8 cellular contexts compared by ENCODE assay signal in the genomic region with DNA sequence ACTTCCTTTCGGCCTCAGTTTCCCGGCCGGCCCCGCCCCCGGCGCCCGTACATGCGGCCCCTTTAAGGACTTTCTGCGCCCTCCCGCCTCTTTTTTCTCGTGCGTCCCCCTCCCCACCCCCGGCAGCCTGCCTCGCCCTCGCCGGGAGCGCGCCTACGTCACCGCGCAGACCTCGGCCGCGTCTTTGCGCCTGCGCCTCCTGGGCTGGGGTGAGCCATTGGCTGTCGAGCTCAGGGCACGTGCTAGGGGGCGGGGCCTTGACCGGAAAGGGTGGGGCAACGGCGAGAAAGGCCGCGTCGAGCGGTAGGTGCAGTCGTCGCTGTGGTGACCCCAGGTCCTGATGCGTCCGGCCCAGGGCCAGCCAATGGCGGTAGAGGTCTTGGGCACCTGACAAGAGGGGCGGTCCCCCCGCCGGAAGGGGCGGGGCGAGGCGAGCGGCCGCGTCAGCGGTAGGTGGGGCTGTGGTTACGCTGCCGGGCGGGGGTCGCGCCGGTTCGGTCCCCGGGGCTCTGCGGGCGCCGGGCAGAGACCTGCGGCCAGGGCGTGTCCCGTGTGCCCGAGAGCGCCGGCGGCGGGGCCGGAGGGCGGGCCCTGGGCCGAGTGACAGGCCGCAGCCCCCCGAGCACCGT. TPM values are rescaled to one million over a fixed set of nuclear protein-coding genes. Genes with fewer than 3 reads are reported as not detected.
DNase-seq lines count a peak whose midpoint lies in the region; ATAC-seq, FAIRE-seq and TF ChIP-seq lines count a peak whose summit lies in the region.

A gene with protein sequence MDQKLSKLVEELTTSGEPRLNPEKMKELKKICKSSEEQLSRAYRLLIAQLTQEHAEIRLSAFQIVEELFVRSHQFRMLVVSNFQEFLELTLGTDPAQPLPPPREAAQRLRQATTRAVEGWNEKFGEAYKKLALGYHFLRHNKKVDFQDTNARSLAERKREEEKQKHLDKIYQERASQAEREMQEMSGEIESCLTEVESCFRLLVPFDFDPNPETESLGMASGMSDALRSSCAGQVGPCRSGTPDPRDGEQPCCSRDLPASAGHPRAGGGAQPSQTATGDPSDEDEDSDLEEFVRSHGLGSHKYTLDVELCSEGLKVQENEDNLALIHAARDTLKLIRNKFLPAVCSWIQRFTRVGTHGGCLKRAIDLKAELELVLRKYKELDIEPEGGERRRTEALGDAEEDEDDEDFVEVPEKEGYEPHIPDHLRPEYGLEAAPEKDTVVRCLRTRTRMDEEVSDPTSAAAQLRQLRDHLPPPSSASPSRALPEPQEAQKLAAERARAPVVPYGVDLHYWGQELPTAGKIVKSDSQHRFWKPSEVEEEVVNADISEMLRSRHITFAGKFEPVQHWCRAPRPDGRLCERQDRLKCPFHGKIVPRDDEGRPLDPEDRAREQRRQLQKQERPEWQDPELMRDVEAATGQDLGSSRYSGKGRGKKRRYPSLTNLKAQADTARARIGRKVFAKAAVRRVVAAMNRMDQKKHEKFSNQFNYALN (plus strand): TSS at position 428 of the 629 bp plus-strand sequence. CDS start 884 bp downstream, outside the sequence.

- H3K79me2 ChIP-seq in OCI-LY7 (ENCODE audit: insufficient read depth, low read depth, low read length) = peaks cover 17% of the 10 kb centered on the region; the same call in 1 of the 2 replicates

- H3K4me1 ChIP-seq in OCI-LY7 (ENCODE audit: insufficient read depth, low read length, poor library complexity, severe bottlenecking) = peaks cover 29% of the 10 kb centered on the region

- peaks cover 5% of the 10 kb centered on the region; the same call in 1 of the 2 replicates for H4K20me1 ChIP-seq in OCI-LY7 (ENCODE audit: insufficient read depth, low read length)

- H3K9me3 ChIP-seq in OCI-LY7 (ENCODE audit: low read length) = no peaks in the 10 kb centered on the region

- intact Hi-C loops in OCI-LY7 (cut with micrococcal nuclease; ENCODE audit: unreplicated experiment) = loop anchor here (1.0 to 5.0 kb wide), 8 partner anchors 58 to 374 kb away; a partner anchor contains a TSS

- peak within 1 kb of the TSS; percentile 97 for H3K4me3 ChIP-seq in OCI-LY7 (ENCODE audit: low read depth, low read length, poor library complexity, severe bottlenecking)

- peak; percentile 89 for ATAC-seq in GM21526 (IDR thresholded peaks at IDR 0.05; ENCODE audit: low FRiP score, unreplicated experiment)

- POLR2A ChIA-PET in OCI-LY7 (lab: Charles Lee) = interaction anchor here (1.0 to 2.1 kb wide), 3 partner anchors 57 to 99 kb away, joined by 3 to 10 read pairs (median 4); a partner anchor contains a TSS

- H3K9me2 ChIP-seq in OCI-LY7 (ENCODE audit: insufficient read depth, low read length) = no peaks in the 10 kb centered on the region

- CTCF ChIA-PET in OCI-LY7 (lab: Charles Lee; ENCODE audit: unreplicated experiment) = interaction anchor here (0.6 to 1.5 kb wide), 3 partner anchors 66 to 639 kb away, joined by 3 read pairs; no protein-coding TSS in a partner anchor

- peaks cover 17% of the 10 kb centered on the region for H3K36me3 ChIP-seq in OCI-LY7 (ENCODE audit: insufficient read depth, low read length)

- peak within 1 kb of the TSS; percentile 78 for H3K4me2 ChIP-seq in OCI-LY7 (ENCODE audit: low read length)

- H3K27ac ChIP-seq in OCI-LY7 (ENCODE audit: low read depth, low read length, poor library complexity, severe bottlenecking) = peak within 1 kb of the TSS; percentile 61

- no peak for FAIRE-seq in D721Med (lab: Jason Lieb, UNC)

- TF ChIP-seq CTCF in D721Med (IDR thresholded peaks at IDR 0.05; ENCODE audit: insufficient read depth, missing control alignments) = no peak
- no peak for TF ChIP-seq CTCF in OCI-LY7 (conservative IDR thresholded peaks at IDR 0.05; ENCODE audit: low read length)

- H2AFZ ChIP-seq in OCI-LY7 (ENCODE audit: low read length) = peak within 1 kb of the TSS; percentile 93

- DNase-seq in D721Med (ENCODE audit: insufficient read length, low spot score) (peak; percentile 97), HuH-7.5 (ENCODE audit: low spot score) (peak; percentile 100), OCI-LY7 (ENCODE audit: low spot score) (peak; percentile 99), activated T-cell treated with anti-CD3 and anti-CD28 coated beads for 1 hour (ENCODE audit: low read depth) (peak; percentile 100), epidermal melanocyte (ENCODE audit: insufficient read length, low spot score) (peak; percentile 99), middle frontal gyrus (ENCODE audit: extremely low spot score, low spot score) (peak; percentile 97)
- DNase-seq in stimulated activated CD8-positive, alpha-beta memory T cell treated with anti-CD3 and anti-CD28 coated beads, Interleukin-2, amount 100 ng/mL, for 48 hours (ENCODE audit: low read depth in 2 of 2) = peak; percentile 100

- no TSS peak for BruUV-seq in OCI-LY7 (replicated peaks; lab: Mats Ljungman, UMichigan)

RNA-seq across cellular contexts. Expression of the gene that starts here (rescaled TPM):
- 13.2 and 17.9 TPM in 2 replicates for total RNA-seq in OCI-LY7 (2014; rRNA removed; shearing (Covaris generic))
- 43.2 and 45.0 TPM in 2 replicates for total RNA-seq in OCI-LY7 (2022)

Comparison
In these comparisons a context has a peak if more than half of its experiments do, and no peak if none do; other contexts are left out.
1. Peak in every context shown above with its lines: DNase-seq, ATAC-seq, H3K4me3 ChIP-seq and H3K27ac ChIP-seq.